ENCODE assay signal across 3 cellular contexts in the genomic region with DNA sequence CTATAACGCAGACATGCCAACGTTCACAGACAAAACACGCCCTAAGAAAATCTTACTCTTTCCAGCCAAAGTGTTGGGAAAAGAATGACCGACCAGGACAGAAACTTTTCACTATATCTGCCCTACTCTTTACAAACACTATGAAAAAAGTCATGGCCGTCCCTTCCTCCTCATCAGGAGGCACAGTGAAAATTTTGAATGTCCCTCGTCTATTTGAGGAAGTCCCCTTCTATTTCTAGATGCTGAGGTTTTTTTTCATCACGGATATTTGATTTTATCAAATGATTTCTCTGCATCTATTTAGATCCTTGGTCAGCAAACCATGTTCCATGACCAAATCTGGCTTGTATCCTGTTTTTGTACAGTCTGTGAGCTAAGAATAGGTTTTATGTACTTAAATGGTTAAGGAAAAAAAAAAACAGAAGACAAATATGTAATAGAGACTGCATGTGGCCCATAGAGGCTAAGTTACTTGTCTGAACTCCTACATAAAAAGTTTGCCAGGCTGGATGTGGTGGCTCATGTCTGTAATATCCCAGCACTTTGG. TPM values are rescaled to one million over a fixed set of nuclear protein-coding genes. Genes with fewer than 3 reads are reported as not detected.
"Had no signal": no experiment of that assay in that cellular context is flagged by ENCODE, and none has a peak within 500 bp of the region (broad histone marks: within the 10 kb centered on the region; RNA-seq: fewer than 3 reads in every experiment).

No MANE protein-coding gene starts in this region.

RNA-seq across cellular contexts. Expression of gene RNU2-63P, which starts 22.0 kb away (rescaled TPM):
- total RNA-seq: body of pancreas, breast epithelium, cardiac septum had no signal
